Comparison of ENCODE assay signal across 29 cellular contexts in genomic region chr20:33868571-33868970, GRCh38.
"Had no signal": no experiment of that assay in that cellular context is flagged by ENCODE, and none has a peak within 500 bp of the region (broad histone marks: within the 10 kb centered on the region; RNA-seq: fewer than 3 reads in every experiment).

No MANE protein-coding gene starts in this region.

- H3K36me3 ChIP-seq: neural progenitor cell, ovary, spleen, suprapubic skin, tibial artery, transverse colon, upper lobe of left lung, vagina had no signal

- H3K27ac ChIP-seq: neural progenitor cell, ovary, parathyroid adenoma, psoas muscle, skin epidermis, spleen, suprapubic skin, testis, tibial artery, transverse colon, upper lobe of left lung, vagina had no signal

- H3K9me3 ChIP-seq: ovary, psoas muscle, spleen, suprapubic skin, testis, tibial artery, transverse colon, upper lobe of left lung, vagina had no signal

- H3K4me1 ChIP-seq: parathyroid adenoma, psoas muscle, spleen, suprapubic skin had no signal

- H3K4me2 ChIP-seq: neural progenitor cell, smooth muscle cell had no signal

- ATAC-seq: natural killer cell; psoas muscle; right cardiac atrium; sciatic nerve; stimulated activated memory B cell treated with anti-CD40 and anti-IgM and Interleukin-4, amounts not matched to agents 10 μg/mL and 1 μg/mL and 100 μg/mL, for 72 hours; stimulated activated naive CD8-positive, alpha-beta T cell treated with anti-CD3 and anti-CD28 coated beads, Interleukin-15, amount 100 ng/mL, for 72 hours; stimulated activated naive CD8-positive, alpha-beta T cell treated with anti-CD3 and anti-CD28 coated beads, Interleukin-15, Interleukin-2, amounts not matched to agents 100 U/mL and 50 U/mL, for 24 hours had no signal

- H3K9me3 Mint-ChIP-seq: natural killer cell; nephron; neural progenitor cell; stimulated activated memory B cell treated with anti-CD40 and anti-IgM and Interleukin-4, amounts not matched to agents 10 μg/mL and 1 μg/mL and 100 μg/mL, for 72 hours; stimulated activated naive CD8-positive, alpha-beta T cell treated with anti-CD3 and anti-CD28 coated beads, Interleukin-15, amount 100 ng/mL, for 72 hours had no signal

- H3K9ac ChIP-seq: neural progenitor cell, parathyroid adenoma had no signal

- H3K4me3 ChIP-seq: neural progenitor cell, ovary, psoas muscle, skin epidermis, smooth muscle cell, spleen, suprapubic skin, testis, tibial artery, transverse colon, upper lobe of left lung, vagina had no signal

- FAIRE-seq: urothelium cell line had no signal

- DNase-seq: natural killer cell; occipital lobe; ovary; right cardiac atrium; spleen; stimulated activated CD4-positive, alpha-beta T cell treated with anti-CD3 and anti-CD28 coated beads, Interleukin-12 subunit alpha, Interleukin-12 subunit beta, amount 100 ng/mL, for 4 hours; stimulated activated CD4-positive, alpha-beta T cell treated with anti-CD3 and anti-CD28 coated beads, Interleukin-1b, Interleukin-23, amount 100 ng/mL, for 48 hours; stimulated activated CD4-positive, alpha-beta T cell treated with anti-CD3 and anti-CD28 coated beads, Interleukin-4, amount 100 ng/mL, for 1 hour; stimulated activated CD4-positive, alpha-beta T cell treated with anti-CD3 and anti-CD28 coated beads, Interleukin-4, amount 100 ng/mL, for 4 hours; stimulated activated CD8-positive, alpha-beta memory T cell treated with anti-CD3 and anti-CD28 coated beads, Interleukin-4, amount 100 ng/mL, for 48 hours; stimulated activated naive CD4-positive, alpha-beta T cell; stimulated activated naive CD8-positive, alpha-beta T cell treated with anti-CD3 and anti-CD28 coated beads, Interleukin-15, amount 100 ng/mL, for 72 hours; stimulated activated naive CD8-positive, alpha-beta T cell treated with anti-CD3 and anti-CD28 coated beads, Interleukin-15, Interleukin-2, amounts not matched to agents 100 U/mL and 50 U/mL, for 24 hours; testis; tibial artery; transverse colon; upper lobe of left lung had no signal

- H3K79me2 ChIP-seq: parathyroid adenoma had no signal

- H3K27ac Mint-ChIP-seq: natural killer cell; progenitor cell of endocrine pancreas; stimulated activated memory B cell treated with anti-CD40 and anti-IgM and Interleukin-4, amounts not matched to agents 10 μg/mL and 1 μg/mL and 100 μg/mL, for 72 hours had no signal

- H3K4me3 Mint-ChIP-seq: natural killer cell; nephron; neural progenitor cell; stimulated activated memory B cell treated with anti-CD40 and anti-IgM and Interleukin-4, amounts not matched to agents 10 μg/mL and 1 μg/mL and 100 μg/mL, for 72 hours; stimulated activated naive CD8-positive, alpha-beta T cell treated with anti-CD3 and anti-CD28 coated beads, Interleukin-15, amount 100 ng/mL, for 72 hours had no signal

- H3K4me1 Mint-ChIP-seq: natural killer cell; stimulated activated memory B cell treated with anti-CD40 and anti-IgM and Interleukin-4, amounts not matched to agents 10 μg/mL and 1 μg/mL and 100 μg/mL, for 72 hours had no signal

- H2AFZ ChIP-seq: neural progenitor cell, parathyroid adenoma had no signal

- H3K27me3 Mint-ChIP-seq: stimulated activated memory B cell treated with anti-CD40 and anti-IgM and Interleukin-4, amounts not matched to agents 10 μg/mL and 1 μg/mL and 100 μg/mL, for 72 hours; stimulated activated naive CD8-positive, alpha-beta T cell treated with anti-CD3 and anti-CD28 coated beads, Interleukin-15, amount 100 ng/mL, for 72 hours had no signal

- H3K27me3 ChIP-seq: neural progenitor cell, ovary, spleen, suprapubic skin, testis, tibial artery, transverse colon, upper lobe of left lung, vagina had no signal

- H3K36me3 Mint-ChIP-seq: natural killer cell; neural progenitor cell; stimulated activated memory B cell treated with anti-CD40 and anti-IgM and Interleukin-4, amounts not matched to agents 10 μg/mL and 1 μg/mL and 100 μg/mL, for 72 hours had no signal
